In the genomic region with DNA sequence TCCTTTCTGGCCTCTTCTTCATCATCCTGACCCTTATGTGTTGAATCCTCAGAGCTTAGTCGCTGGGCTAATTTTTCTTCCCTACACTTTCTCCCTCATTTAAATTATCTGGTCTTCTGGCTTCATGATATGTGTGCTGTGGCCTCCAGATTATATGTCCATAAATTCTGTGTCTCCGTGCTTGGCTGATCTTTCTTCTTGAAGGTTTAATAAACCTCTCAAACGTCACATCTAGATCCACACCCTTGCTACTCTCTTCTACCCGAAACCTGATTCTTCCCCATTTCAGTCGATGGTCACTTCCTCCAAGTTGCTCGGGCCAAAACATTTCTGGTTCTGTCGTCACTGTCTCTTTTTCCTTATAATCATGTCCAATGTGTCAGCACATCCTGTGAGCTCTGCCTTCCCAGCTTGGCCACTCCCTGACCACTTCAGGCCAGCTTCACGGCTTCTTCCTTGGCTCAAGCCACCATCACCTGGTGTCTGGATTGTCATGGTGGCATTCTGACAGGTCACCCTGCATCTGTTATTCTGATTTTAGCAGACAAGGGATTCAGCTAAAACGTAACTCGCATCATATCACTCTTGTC, we compare ENCODE assay signal across 24 cellular contexts. TPM values are rescaled to one million over a fixed set of nuclear protein-coding genes. Genes with fewer than 3 reads are reported as not detected.
DNase-seq lines count a peak whose midpoint lies in the region; ATAC-seq and TF ChIP-seq lines count a peak whose summit lies in the region.
"Had no signal": no experiment of that assay in that cellular context is flagged by ENCODE, and none has a peak within 500 bp of the region (broad histone marks: within the 10 kb centered on the region; RNA-seq: fewer than 3 reads in every experiment).

No MANE protein-coding gene starts in this region.

- H3K4me1 Mint-ChIP-seq in T-helper 17 cell: peaks cover 4% of the 10 kb centered on the region
- peaks cover 5% of the 10 kb centered on the region for H3K4me1 Mint-ChIP-seq in activated naive CD8-positive, alpha-beta T cell treated with anti-CD3 and anti-CD28 coated beads for 36 hours

- peak in 1 of 4 donors; percentile 41 for TF ChIP-seq POLR2A in upper lobe of left lung (IDR thresholded peaks at IDR 0.05)

- no peak overlapping the region for H3K27ac Mint-ChIP-seq in T-helper 17 cell
- H3K27ac Mint-ChIP-seq in activated naive CD8-positive, alpha-beta T cell treated with anti-CD3 and anti-CD28 coated beads for 36 hours: no peak overlapping the region
- H3K27ac Mint-ChIP-seq: activated naive CD4-positive, alpha-beta T cell treated with anti-CD3 and anti-CD28 coated beads for 36 hours; immature natural killer cell had no signal

- TF ChIP-seq CTCF in lower lobe of right lung (IDR thresholded peaks at IDR 0.05) (no peak), upper lobe of left lung (IDR thresholded peaks at IDR 0.05) (no peak)

- no peaks in the 10 kb centered on the region for H3K9me3 Mint-ChIP-seq in activated naive CD8-positive, alpha-beta T cell treated with anti-CD3 and anti-CD28 coated beads for 36 hours
- H3K9me3 Mint-ChIP-seq: activated naive CD4-positive, alpha-beta T cell treated with anti-CD3 and anti-CD28 coated beads for 36 hours; CD4-positive, alpha-beta memory T cell; immature natural killer cell had no signal

- WGBS in upper lobe of left lung, 2 donors: 79% methylated on average over 10 of the region's 10 CpGs

- H3K4me1 ChIP-seq in lower lobe of right lung: no peaks in the 10 kb centered on the region
- H3K4me1 ChIP-seq in upper lobe of left lung: peaks cover 0 to 4% (median 0%) of the 10 kb centered on the region in 4 donors
- H3K4me1 ChIP-seq: HAP-1 had no signal

- intact Hi-C loops in lower lobe of right lung (cut with DNase I): no loop called here

- H3K36me3 ChIP-seq in lower lobe of right lung: no peaks in the 10 kb centered on the region
- H3K36me3 ChIP-seq in upper lobe of left lung: no peaks in the 10 kb centered on the region
- H3K36me3 ChIP-seq: HAP-1, MG63, ovary, sigmoid colon, vagina had no signal

- no peaks in the 10 kb centered on the region for H3K27me3 Mint-ChIP-seq in T-helper 17 cell
- H3K27me3 Mint-ChIP-seq in activated naive CD8-positive, alpha-beta T cell treated with anti-CD3 and anti-CD28 coated beads for 36 hours: no peaks in the 10 kb centered on the region
- H3K27me3 Mint-ChIP-seq: CD4-positive, alpha-beta memory T cell; naive B cell had no signal

- H3K36me3 Mint-ChIP-seq in T-helper 17 cell (ENCODE audit: low read depth): peaks cover 24% of the 10 kb centered on the region
- H3K36me3 Mint-ChIP-seq in activated naive CD8-positive, alpha-beta T cell treated with anti-CD3 and anti-CD28 coated beads for 36 hours: peaks cover 35% of the 10 kb centered on the region

- no peak for TF ChIP-seq EP300 in upper lobe of left lung (IDR thresholded peaks at IDR 0.05)

- H3K27ac ChIP-seq in lower lobe of right lung (peak overlapping the region; percentile 31), upper lobe of left lung (peak overlapping the region; percentile 63 to 71 (median 65))
- H3K27ac ChIP-seq: epithelial cell of prostate, hepatocyte, ovary, sigmoid colon, vagina had no signal

- no peak overlapping the region for H3K4me3 ChIP-seq in lower lobe of right lung
- no peak overlapping the region for H3K4me3 ChIP-seq in upper lobe of left lung
- H3K4me3 ChIP-seq: HAP-1, hepatocyte, MG63, ovary, sigmoid colon, vagina had no signal

- DNase-seq in T-helper 17 cell (no peak), globus pallidus (ENCODE audit: low spot score) (peak; percentile 42), lower lobe of right lung (peak; percentile 55), upper lobe of left lung (peak in 1 of 2 donors; percentile 72), NCI-H526 treated with DMSO at 0.1 percent for 48 hours (lab: John Stamatoyannopoulos, UW) (no peak), DMS79 treated with DMSO at 0.1 percent for 48 hours (lab: John Stamatoyannopoulos, UW) (no peak)
- DNase-seq in activated naive CD8-positive, alpha-beta T cell treated with anti-CD3 and anti-CD28 coated beads for 36 hours: no peak
- DNase-seq: activated naive CD4-positive, alpha-beta T cell treated with anti-CD3 and anti-CD28 coated beads for 36 hours; activated T-cell treated with anti-CD3 and anti-CD28 coated beads, Interleukin-2, amount 50 U/mL, for 1 hour; CD4-positive, alpha-beta memory T cell; immature natural killer cell; mammary epithelial cell; MG63; naive B cell; NCI-H69; ovary; sigmoid colon; SW 1271 had no signal

- ATAC-seq in T-helper 17 cell (no peak), lower lobe of right lung (peak; percentile 30 to 75), upper lobe of left lung (ENCODE audit: low FRiP score in 2 of 2) (peak in 1 of 2 donors; percentile 75)

- peak overlapping the region; percentile 8 for H3K4me3 Mint-ChIP-seq in T-helper 17 cell
- no peak overlapping the region for H3K4me3 Mint-ChIP-seq in activated naive CD8-positive, alpha-beta T cell treated with anti-CD3 and anti-CD28 coated beads for 36 hours
- H3K4me3 Mint-ChIP-seq: activated naive CD4-positive, alpha-beta T cell treated with anti-CD3 and anti-CD28 coated beads for 36 hours; CD4-positive, alpha-beta memory T cell; immature natural killer cell; naive B cell had no signal

- no peaks in the 10 kb centered on the region for H3K27me3 ChIP-seq in lower lobe of right lung (ENCODE audit: low read depth)
- no peaks in the 10 kb centered on the region for H3K27me3 ChIP-seq in upper lobe of left lung
- H3K27me3 ChIP-seq: hepatocyte, MG63, ovary, vagina had no signal

- no peaks in the 10 kb centered on the region for H3K9me3 ChIP-seq in T-helper 17 cell (ENCODE audit: control insufficient read depth, low read length, poor library complexity, severe bottlenecking)
- no peaks in the 10 kb centered on the region for H3K9me3 ChIP-seq in lower lobe of right lung
- H3K9me3 ChIP-seq in upper lobe of left lung: no peaks in the 10 kb centered on the region
- H3K9me3 ChIP-seq: HAP-1, MG63, ovary, sigmoid colon, vagina had no signal

RNA-seq across cellular contexts. Expression of a gene that starts 12.0 kb away (rescaled TPM):
- total RNA-seq in T-helper 17 cell (under 1 TPM in 1 of 2 donors, not detected in 1; 0.05 TPM), lower lobe of right lung (not detected), upper lobe of left lung (not detected)
- total RNA-seq in activated naive CD8-positive, alpha-beta T cell treated with anti-CD3 and anti-CD28 coated beads for 36 hours: not detected
- total RNA-seq: activated naive CD4-positive, alpha-beta T cell treated with anti-CD3 and anti-CD28 coated beads for 36 hours; CD4-positive, alpha-beta memory T cell; fibroblast of villous mesenchyme; hepatocyte; mammary epithelial cell; OCI-LY7; ovary; sigmoid colon; vagina had no signal

RNA-seq across cellular contexts. Expression of a gene that starts 29.9 kb away (rescaled TPM):
- total RNA-seq in T-helper 17 cell (1 to 10 TPM; 9.2 TPM), lower lobe of right lung (3.5 TPM), upper lobe of left lung (10 to 100 TPM in 1 of 6 donors, 1 to 10 TPM in 5; 2.6 to 13.6 (median 6.0) TPM)
- total RNA-seq in activated naive CD8-positive, alpha-beta T cell treated with anti-CD3 and anti-CD28 coated beads for 36 hours: 1 to 10 TPM; 8.5 to 9.1 TPM
- total RNA-seq: OCI-LY7 had no signal

Comparison
In these comparisons a context has a peak if more than half of its experiments do, and no peak if none do; other contexts are left out.
1. DNase-seq: peak in globus pallidus (single experiment) and lower lobe of right lung (single experiment); none in T-helper 17 cell (0 of 3), NCI-H526 treated with DMSO at 0.1 percent for 48 hours (single experiment), activated naive CD8-positive, alpha-beta T cell treated with anti-CD3 and anti-CD28 coated beads for 36 hours (single experiment) and DMS79 treated with DMSO at 0.1 percent for 48 hours (single experiment).